Comparison of ENCODE assay signal across 8 cellular contexts in genomic region chr17:68398731-68399637, GRCh38. TPM values are rescaled to one million over a fixed set of nuclear protein-coding genes. Genes with fewer than 3 reads are reported as not detected.
A peak's percentile ranks its signal among the peaks of the same experiment; 100 is the strongest.
DNase-seq lines count a peak whose midpoint lies in the region; ATAC-seq and TF ChIP-seq lines count a peak whose summit lies in the region.

No MANE protein-coding gene starts in this region.

- no peak overlapping the region for H3K27ac ChIP-seq in CD4-positive, CD25-positive, alpha-beta regulatory T cell (ENCODE audit: insufficient read depth, low read length, poor library complexity, severe bottlenecking)

- intact Hi-C loops in posterior vena cava (cut with DNase I), result no loop called here

- peaks cover 0 to 11% (median 0%) of the 10 kb centered on the region in 7 donors for H3K9me3 Mint-ChIP-seq in CD4-positive, CD25-positive, alpha-beta regulatory T cell
- peaks cover 6% of the 10 kb centered on the region for H3K9me3 Mint-ChIP-seq in activated CD8-positive, alpha-beta memory T cell treated with anti-CD3 and anti-CD28 coated beads, Interleukin-2, amount 10 ng/mL, durations not matched to agents 7 days and 5 days (ENCODE audit: low read depth)

- H3K27me3 Mint-ChIP-seq in CD4-positive, CD25-positive, alpha-beta regulatory T cell, result no peaks in the 10 kb centered on the region
- no peaks in the 10 kb centered on the region for H3K27me3 Mint-ChIP-seq in activated CD8-positive, alpha-beta memory T cell treated with anti-CD3 and anti-CD28 coated beads, Interleukin-2, amount 10 ng/mL, durations not matched to agents 7 days and 5 days

- H3K4me3 ChIP-seq in CD4-positive, CD25-positive, alpha-beta regulatory T cell (ENCODE audit: low read depth, low read length), result no peak overlapping the region

- peaks cover 19% of the 10 kb centered on the region for H3K4me1 ChIP-seq in CD4-positive, CD25-positive, alpha-beta regulatory T cell (ENCODE audit: control insufficient read depth, insufficient read depth, low read length, poor library complexity, severe bottlenecking)

- H3K36me3 Mint-ChIP-seq in CD4-positive, CD25-positive, alpha-beta regulatory T cell, result peaks cover 11% of the 10 kb centered on the region
- peaks cover 36% of the 10 kb centered on the region for H3K36me3 Mint-ChIP-seq in activated CD8-positive, alpha-beta memory T cell treated with anti-CD3 and anti-CD28 coated beads, Interleukin-2, amount 10 ng/mL, durations not matched to agents 7 days and 5 days

- peak overlapping the region; percentile 55 to 86 (median 60) for H3K27ac Mint-ChIP-seq in CD4-positive, CD25-positive, alpha-beta regulatory T cell
- H3K27ac Mint-ChIP-seq in activated CD8-positive, alpha-beta memory T cell treated with anti-CD3 and anti-CD28 coated beads, Interleukin-2, amount 10 ng/mL, durations not matched to agents 7 days and 5 days, result peak overlapping the region; percentile 91

- peaks cover 5 to 10% of the 10 kb centered on the region in 2 experiments for H3K9me3 ChIP-seq in CD4-positive, CD25-positive, alpha-beta regulatory T cell (ENCODE audit: control insufficient read depth in 2 of 2, low read length in 2 of 2)

- H3K36me3 ChIP-seq in CD4-positive, CD25-positive, alpha-beta regulatory T cell (ENCODE audit: control insufficient read depth, insufficient read depth, low read length), result peaks cover 14% of the 10 kb centered on the region

- DNase-seq in CD4-positive, CD25-positive, alpha-beta regulatory T cell, result peak in 1 of 3 donors; percentile 43
- DNase-seq in NCI-H510A treated with DMSO at 0.1 percent for 48 hours (lab: John Stamatoyannopoulos, UW), result peak; percentile 62
- peak; percentile 73 for DNase-seq in activated CD8-positive, alpha-beta memory T cell treated with anti-CD3 and anti-CD28 coated beads, Interleukin-2, amount 10 ng/mL, durations not matched to agents 7 days and 5 days
- DNase-seq in germinal center (ENCODE audit: low spot score), result peak; percentile 69
- DNase-seq in posterior vena cava (ENCODE audit: low spot score), result peak; percentile 84

- H3K27me3 ChIP-seq in CD4-positive, CD25-positive, alpha-beta regulatory T cell (ENCODE audit: control insufficient read depth, insufficient read depth, low read length), result no peaks in the 10 kb centered on the region

- peaks cover 14 to 31% (median 18%) of the 10 kb centered on the region in 4 donors for H3K4me1 Mint-ChIP-seq in CD4-positive, CD25-positive, alpha-beta regulatory T cell
- peaks cover 34% of the 10 kb centered on the region for H3K4me1 Mint-ChIP-seq in activated CD8-positive, alpha-beta memory T cell treated with anti-CD3 and anti-CD28 coated beads, Interleukin-2, amount 10 ng/mL, durations not matched to agents 7 days and 5 days

- no peak for TF ChIP-seq POLR2A in GM18505 (IDR thresholded peaks at IDR 0.05; ENCODE audit: borderline replicate concordance, extremely low read depth, insufficient read depth, insufficient read length)

- CTCF ChIA-PET in activated CD8-positive, alpha-beta memory T cell treated with anti-CD3 and anti-CD28 coated beads, Interleukin-2, amount 10 ng/mL, durations not matched to agents 7 days and 5 days (lab: Charles Lee), result interaction anchor here (0.7 to 4.6 kb wide), 55 partner anchors 8 to 363 kb away, joined by 3 to 60 read pairs (median 5); partner anchors contain the start of genes AMZ2, ARSG, SLC16A6 and WIPI1

- ATAC-seq in CD4-positive, CD25-positive, alpha-beta regulatory T cell (ENCODE audit: low read depth in 2 of 2), result peak in 1 of 2 donors; percentile 26
- ATAC-seq in GM18861 (IDR thresholded peaks at IDR 0.05; ENCODE audit: unreplicated experiment) (peak; percentile 60), HG03103 (IDR thresholded peaks at IDR 0.05; ENCODE audit: low read depth, unreplicated experiment) (peak; percentile 74), GM18505 (IDR thresholded peaks at IDR 0.05; ENCODE audit: unreplicated experiment) (no peak)
- peak; percentile 73 for ATAC-seq in activated CD8-positive, alpha-beta memory T cell treated with anti-CD3 and anti-CD28 coated beads, Interleukin-2, amount 10 ng/mL, durations not matched to agents 7 days and 5 days

- peak overlapping the region in 2 of 4 donors; percentile 19 to 54 for H3K4me3 Mint-ChIP-seq in CD4-positive, CD25-positive, alpha-beta regulatory T cell
- no peak overlapping the region for H3K4me3 Mint-ChIP-seq in activated CD8-positive, alpha-beta memory T cell treated with anti-CD3 and anti-CD28 coated beads, Interleukin-2, amount 10 ng/mL, durations not matched to agents 7 days and 5 days

RNA-seq across cellular contexts. Expression of gene WIPI1, which starts 58.3 kb away (rescaled TPM):
- 5.1 TPM for total RNA-seq in CD4-positive, CD25-positive, alpha-beta regulatory T cell
- polyA plus RNA-seq in CD4-positive, CD25-positive, alpha-beta regulatory T cell, result 1 to 10 TPM; 2.5 to 5.9 (median 5.2) TPM
- total RNA-seq in activated CD8-positive, alpha-beta memory T cell treated with anti-CD3 and anti-CD28 coated beads, Interleukin-2, amount 10 ng/mL, durations not matched to agents 7 days and 5 days, result 10 to 100 TPM; 45.5 to 47.7 TPM
- 10 to 100 TPM; 50.3 to 54.1 TPM for total RNA-seq in posterior vena cava
